20 cellular contexts compared by ENCODE assay signal in the genomic region with DNA sequence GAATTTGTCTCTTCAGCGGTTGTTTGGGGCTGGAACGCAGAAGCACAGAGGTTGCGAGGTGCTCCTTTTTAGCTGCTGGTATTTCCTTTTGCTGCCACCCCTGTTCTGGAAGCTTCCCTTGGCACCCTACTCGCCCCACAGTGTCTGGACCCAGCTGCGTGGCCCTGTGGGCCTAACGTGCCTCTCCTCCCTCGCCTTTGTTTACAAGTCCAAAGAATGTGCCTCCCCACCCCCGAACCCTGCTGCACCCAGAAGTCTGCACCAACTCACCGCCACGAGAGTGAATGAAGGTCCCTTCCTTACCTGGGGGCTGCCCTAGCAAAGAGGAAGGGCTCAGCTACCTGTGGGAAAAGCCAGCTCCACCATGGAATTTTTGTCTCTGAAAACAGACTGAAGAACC.
"Had no signal": no experiment of that assay in that cellular context is flagged by ENCODE, and none has a peak within 500 bp of the region (broad histone marks: within the 10 kb centered on the region; RNA-seq: fewer than 3 reads in every experiment).

No MANE protein-coding gene starts in this region.

- H3K36me3 ChIP-seq: ascending aorta, breast epithelium, esophagus muscularis mucosa, heart right ventricle, suprapubic skin, transverse colon, vagina had no signal

- H3K9me3 Mint-ChIP-seq: activated CD4-positive, alpha-beta T cell treated with anti-CD3 and anti-CD28 coated beads, Interleukin-2, amount 10 ng/mL, durations not matched to agents 7 days and 5 days; activated naive CD4-positive, alpha-beta T cell treated with anti-CD3 and anti-CD28 coated beads for 36 hours; activated T-helper 17 cell treated with anti-CD3 and anti-CD28 coated beads, Interleukin-2, amount 50 U/mL, for 72 hours; dendritic cell treated with granulocyte-macrophage colony-stimulating factor and Interleukin-4, amounts not matched to agents 40 ng/mL and 50 ng/mL, for 4 days; natural killer cell treated with Interleukin-12 subunit alpha and Interleukin-12 subunit beta and Interleukin-15 and Interleukin-18, amount 100 ng/mL, for 72 hours; stimulated activated naive CD8-positive, alpha-beta T cell treated with anti-CD3 and anti-CD28 coated beads, Interleukin-15, Interleukin-2, amounts not matched to agents 100 ng/mL and 50 ng/mL, for 24 hours; T-helper 1 cell treated with Interleukin-12 subunit alpha and Interleukin-12 subunit beta and Interleukin-4 antibody, amounts not matched to agents 30 μg/mL and 1 μg/mL, for 36 hours had no signal

- H3K4me1 Mint-ChIP-seq: activated T-helper 17 cell treated with anti-CD3 and anti-CD28 coated beads, Interleukin-2, amount 50 U/mL, for 72 hours had no signal

- H3K27me3 ChIP-seq: ascending aorta, breast epithelium, esophagus muscularis mucosa, transverse colon, vagina had no signal

- H3K4me3 Mint-ChIP-seq: activated CD4-positive, alpha-beta T cell treated with anti-CD3 and anti-CD28 coated beads, Interleukin-2, amount 10 ng/mL, durations not matched to agents 7 days and 5 days; activated naive CD4-positive, alpha-beta T cell treated with anti-CD3 and anti-CD28 coated beads for 36 hours; activated T-helper 17 cell treated with anti-CD3 and anti-CD28 coated beads, Interleukin-2, amount 50 U/mL, for 72 hours; dendritic cell treated with granulocyte-macrophage colony-stimulating factor and Interleukin-4, amounts not matched to agents 40 ng/mL and 50 ng/mL, for 4 days; natural killer cell treated with Interleukin-12 subunit alpha and Interleukin-12 subunit beta and Interleukin-15 and Interleukin-18, amount 100 ng/mL, for 72 hours; stimulated activated naive CD8-positive, alpha-beta T cell treated with anti-CD3 and anti-CD28 coated beads, Interleukin-15, Interleukin-2, amounts not matched to agents 100 ng/mL and 50 ng/mL, for 24 hours; T-helper 1 cell treated with Interleukin-12 subunit alpha and Interleukin-12 subunit beta and Interleukin-4 antibody, amounts not matched to agents 30 μg/mL and 1 μg/mL, for 36 hours had no signal

- H3K4me3 ChIP-seq: ascending aorta, breast epithelium, esophagus muscularis mucosa, heart right ventricle, suprapubic skin, transverse colon, vagina had no signal

- DNase-seq: activated CD4-positive, alpha-beta T cell treated with anti-CD3 and anti-CD28 coated beads, Interleukin-2, amount 10 ng/mL, durations not matched to agents 7 days and 5 days; activated naive CD4-positive, alpha-beta T cell treated with anti-CD3 and anti-CD28 coated beads for 36 hours; activated T-cell treated with anti-CD3 and anti-CD28 coated beads for 4 hours; cerebellar nuclear complex; effector CD8-positive, alpha-beta T cell; heart right ventricle; nucleus accumbens; stimulated activated CD4-positive, alpha-beta T cell treated with anti-CD3 and anti-CD28 coated beads, Interleukin-2, amount 100 ng/mL, for 24 hours; transverse colon had no signal

- H3K27ac Mint-ChIP-seq: activated CD4-positive, alpha-beta T cell treated with anti-CD3 and anti-CD28 coated beads, Interleukin-2, amount 10 ng/mL, durations not matched to agents 7 days and 5 days; activated naive CD4-positive, alpha-beta T cell treated with anti-CD3 and anti-CD28 coated beads for 36 hours; activated T-helper 17 cell treated with anti-CD3 and anti-CD28 coated beads, Interleukin-2, amount 50 U/mL, for 72 hours; dendritic cell treated with granulocyte-macrophage colony-stimulating factor and Interleukin-4, amounts not matched to agents 40 ng/mL and 50 ng/mL, for 4 days; natural killer cell treated with Interleukin-12 subunit alpha and Interleukin-12 subunit beta and Interleukin-15 and Interleukin-18, amount 100 ng/mL, for 72 hours; stimulated activated naive CD8-positive, alpha-beta T cell treated with anti-CD3 and anti-CD28 coated beads, Interleukin-15, Interleukin-2, amounts not matched to agents 100 ng/mL and 50 ng/mL, for 24 hours; T-helper 1 cell treated with Interleukin-12 subunit alpha and Interleukin-12 subunit beta and Interleukin-4 antibody, amounts not matched to agents 30 μg/mL and 1 μg/mL, for 36 hours had no signal

- ATAC-seq: activated CD4-positive, CD25-positive, alpha-beta regulatory T cell treated with anti-CD3 and anti-CD28 coated beads, Interleukin-2, amount 50 U/mL, for 24 hours; activated T-helper 17 cell treated with anti-CD3 and anti-CD28 coated beads, Interleukin-2, amount 50 U/mL, for 72 hours; heart right ventricle; natural killer cell treated with Interleukin-12 subunit alpha and Interleukin-12 subunit beta and Interleukin-15 and Interleukin-18, amount 100 ng/mL, for 72 hours had no signal

- H3K27ac ChIP-seq: ascending aorta, breast epithelium, esophagus muscularis mucosa, heart right ventricle, suprapubic skin, transverse colon, vagina had no signal

- H3K9me3 ChIP-seq: ascending aorta, breast epithelium, esophagus muscularis mucosa, heart right ventricle, suprapubic skin, transverse colon, vagina had no signal

- H3K4me1 ChIP-seq: ascending aorta, breast epithelium, esophagus muscularis mucosa, heart right ventricle, suprapubic skin, transverse colon, vagina had no signal

- H3K36me3 Mint-ChIP-seq: natural killer cell treated with Interleukin-12 subunit alpha and Interleukin-12 subunit beta and Interleukin-15 and Interleukin-18, amount 100 ng/mL, for 72 hours had no signal

- H3K27me3 Mint-ChIP-seq: activated T-helper 17 cell treated with anti-CD3 and anti-CD28 coated beads, Interleukin-2, amount 50 U/mL, for 72 hours; stimulated activated naive CD8-positive, alpha-beta T cell treated with anti-CD3 and anti-CD28 coated beads, Interleukin-15, Interleukin-2, amounts not matched to agents 100 ng/mL and 50 ng/mL, for 24 hours had no signal
